In the genomic region with DNA sequence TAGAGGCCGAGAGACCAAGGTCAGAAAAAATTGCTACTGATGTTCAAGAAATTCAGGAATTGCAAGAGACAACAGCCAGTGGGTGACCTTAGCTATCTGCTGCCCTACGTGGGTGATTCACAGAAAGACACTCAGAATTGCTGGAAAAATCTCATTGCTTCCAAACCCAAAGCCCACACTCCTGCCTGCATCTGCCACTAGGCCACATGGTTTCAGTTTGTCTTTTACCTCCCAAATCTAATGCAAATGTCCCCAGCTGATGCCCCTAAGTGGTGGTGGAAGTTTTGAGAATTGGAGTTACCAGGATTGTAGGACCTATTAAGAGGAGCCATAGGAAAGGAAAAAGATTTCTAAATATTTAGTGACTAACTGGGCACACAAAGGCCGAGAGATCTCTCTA, we compare ENCODE assay signal across 16 cellular contexts.
DNase-seq lines count a peak whose midpoint lies in the region; FAIRE-seq and TF ChIP-seq lines count a peak whose summit lies in the region.
"Had no signal": no experiment of that assay in that cellular context is flagged by ENCODE, and none has a peak within 500 bp of the region (broad histone marks: within the 10 kb centered on the region; RNA-seq: fewer than 3 reads in every experiment).

No MANE protein-coding gene starts in this region.

- no peaks in the 10 kb centered on the region for H3K79me2 ChIP-seq in H1 (ENCODE audit: control insufficient read depth in 1 of 2, insufficient read depth in 2 of 2, low read length in 2 of 2)
- H3K79me2 ChIP-seq in mesendoderm (ENCODE audit: control insufficient read depth, insufficient read depth, low read length), result no peaks in the 10 kb centered on the region

- peak; percentile 26 for DNase-seq in EL
- no peak for DNase-seq in HFFc6
- no peak for DNase-seq in H1 (ENCODE audit: low read depth in 1 of 2, low spot score in 2 of 2)
- peak; percentile 37 for DNase-seq in mesendoderm
- no peak for DNase-seq in posterior cingulate gyrus
- no peak for DNase-seq in NCI-H146 (lab: John Stamatoyannopoulos, UW)
- DNase-seq in NCI-H1417 (lab: John Stamatoyannopoulos, UW), result no peak
- no peak for DNase-seq in lower leg skin (ENCODE audit: low spot score in 2 of 2)
- DNase-seq: CD4-positive, alpha-beta memory T cell; DMS79; GDM1; GOT3; HCEC 1CT had no signal

- H3K36me3 ChIP-seq in H1 (ENCODE audit: control insufficient read depth in 2 of 4, insufficient read depth in 4 of 4, low read length in 3 of 4) (no peaks in the 10 kb centered on the region), mesendoderm (ENCODE audit: control insufficient read depth, insufficient read depth, low read length) (no peaks in the 10 kb centered on the region)

- no peaks in the 10 kb centered on the region for H3K36me3 Mint-ChIP-seq in HFFc6 (ENCODE audit: low read depth)
- H3K36me3 Mint-ChIP-seq: CD4-positive, alpha-beta memory T cell had no signal

- H2BK12ac ChIP-seq in H1 (ENCODE audit: low read depth, low read length), result no peak overlapping the region

- TF ChIP-seq CTCF in HFFc6 (IDR thresholded peaks at IDR 0.05), result no peak
- no peak for TF ChIP-seq CTCF in H1 (IDR thresholded peaks at IDR 0.05; ENCODE audit: control extremely low read depth in 1 of 3, insufficient read depth in 1 of 3, low read depth in 1 of 3, low read length in 3 of 3)
- TF ChIP-seq CTCF in lower leg skin (IDR thresholded peaks at IDR 0.05), result no peak

- CTCF ChIA-PET in H1 (lab: Charles Lee; ENCODE audit: partially characterized antibody), result interaction anchor here (0.7 to 1.0 kb wide), 2 partner anchors 256 to 325 kb away, joined by 3 to 6 read pairs; no protein-coding TSS in a partner anchor

- intact Hi-C loops in posterior cingulate gyrus (cut with DNase I), result no loop called here
- intact Hi-C loops in lower leg skin (cut with DNase I; ENCODE audit: low total_unique reads), result no loop called here

- H4K20me1 ChIP-seq in H1 (replicated peaks in 1 of 2; ENCODE audit: control insufficient read depth in 1 of 2, insufficient read depth in 2 of 2, low read length in 2 of 2), result no peaks in the 10 kb centered on the region

- TF ChIP-seq EP300 in H1 (IDR thresholded peaks at IDR 0.05; ENCODE audit: borderline replicate concordance in 1 of 2, low read depth in 2 of 2, low read length in 2 of 2), result no peak

- peaks cover 11% of the 10 kb centered on the region for H3K4me1 Mint-ChIP-seq in HFFc6 (ENCODE audit: low read depth)
- H3K4me1 Mint-ChIP-seq: B cell; CD4-positive, alpha-beta memory T cell had no signal

- no peak overlapping the region for H2BK15ac ChIP-seq in H1 (ENCODE audit: low read length)
- H2BK15ac ChIP-seq in mesendoderm (replicated peaks; ENCODE audit: low read depth), result no peak overlapping the region

- H3K27me3 Mint-ChIP-seq in HFFc6 (ENCODE audit: insufficient read depth), result 0 out of 2 replicates have a peak, but pooled peaks cover 2% of the 10 kb centered on the region
- H3K27me3 Mint-ChIP-seq: B cell; CD4-positive, alpha-beta memory T cell had no signal

- H2BK5ac ChIP-seq in H1 (ENCODE audit: low read depth, low read length) (no peak overlapping the region), mesendoderm (ENCODE audit: low read length) (no peak overlapping the region)

- H3K27ac ChIP-seq in H1 (ENCODE audit: low read depth, low read length) (no peak overlapping the region), mesendoderm (ENCODE audit: low read depth, low read length) (no peak overlapping the region)
- H3K27ac ChIP-seq: C4-2B had no signal

- WGBS in H1 (ENCODE audit: extremely low coverage in 1 of 2, insufficient coverage in 1 of 2, insufficient read length in 1 of 2, insufficient replicate concordance in 2 of 2, low coverage in 1 of 2, low lambda C conversion rate in 2 of 2, missing lambda C conversion rate in 1 of 2), 2 experiments, result 87% methylated on average over 3 of the region's 3 CpGs; no CpG with 5 or more reads in 1 of the 2 experiments
- no CpG with 5 or more reads among the region's 3 CpGs for WGBS in mesendoderm (ENCODE audit: extremely low coverage, insufficient coverage, low lambda C conversion rate)
- 72 to 79% methylated on average over 3 of the region's 3 CpGs for WGBS in lower leg skin, 2 donors

- POLR2A ChIA-PET in H1 (lab: Charles Lee; ENCODE audit: partially characterized antibody), result no interaction called here

- H3K56ac ChIP-seq in H1 (replicated peaks; ENCODE audit: insufficient read length, low read depth, low read length), result no peak overlapping the region
- H3K56ac ChIP-seq in mesendoderm (ENCODE audit: low read length), result no peak overlapping the region

- H3K4me3 ChIP-seq in H1 (ENCODE audit: extremely low read depth in 1 of 4, insufficient read depth in 2 of 4, low read depth in 3 of 4, low read length in 4 of 4), result no peak overlapping the region
- no peak overlapping the region for H3K4me3 ChIP-seq in mesendoderm (ENCODE audit: low read length)
- no peak overlapping the region for H3K4me3 ChIP-seq in lower leg skin (ENCODE audit: low read depth, poor library complexity, severe bottlenecking)

- H4K8ac ChIP-seq in H1 (ENCODE audit: extremely low read depth, insufficient read depth, low read length), result no peak overlapping the region
- peak overlapping the region; percentile 39 for H4K8ac ChIP-seq in mesendoderm (ENCODE audit: low read depth, low read length)

- H3K4ac ChIP-seq in H1 (replicated peaks; ENCODE audit: insufficient read length, low read depth, low read length) (no peak overlapping the region), mesendoderm (ENCODE audit: low read depth, low read length) (no peak overlapping the region)

- no peak overlapping the region for H3K4me2 ChIP-seq in H1 (ENCODE audit: insufficient read depth in 1 of 2, low read depth in 2 of 2, low read length in 2 of 2)
- H3K4me2 ChIP-seq in mesendoderm (ENCODE audit: low read length), result no peak overlapping the region

- H2BK20ac ChIP-seq in H1 (ENCODE audit: low read length), result no peak overlapping the region

- no peak overlapping the region for H3K9ac ChIP-seq in H1 (replicated peaks in 1 of 4; ENCODE audit: extremely low read depth in 1 of 4, low read depth in 3 of 4, low read length in 3 of 4)
- no peak overlapping the region for H3K9ac ChIP-seq in mesendoderm (ENCODE audit: low read length)

- no peaks in the 10 kb centered on the region for H3K4me1 ChIP-seq in H1 (replicated peaks in 1 of 4; ENCODE audit: control insufficient read depth in 3 of 4, insufficient read depth in 4 of 4, low read length in 3 of 4)
- H3K4me1 ChIP-seq in mesendoderm (ENCODE audit: control insufficient read depth, low read depth, low read length), result no peaks in the 10 kb centered on the region

- no peak overlapping the region for H2AFZ ChIP-seq in H1 (ENCODE audit: low read length)

- H2BK120ac ChIP-seq in H1 (replicated peaks; ENCODE audit: low read depth, low read length) (no peak overlapping the region), mesendoderm (ENCODE audit: low read depth, low read length) (no peak overlapping the region)

- H3K27me3 ChIP-seq in H1 (replicated peaks in 1 of 4; ENCODE audit: control insufficient read depth in 3 of 4, extremely low read depth in 1 of 4, insufficient read depth in 3 of 4, low read length in 3 of 4), result no peaks in the 10 kb centered on the region
- no peaks in the 10 kb centered on the region for H3K27me3 ChIP-seq in mesendoderm (ENCODE audit: insufficient read depth, low read length, poor library complexity)

- TF ChIP-seq POLR2A in H1 (IDR thresholded peaks at IDR 0.05; ENCODE audit: control extremely low read depth in 1 of 2, low read depth in 2 of 2, low read length in 2 of 2) (no peak), lower leg skin (IDR thresholded peaks at IDR 0.05) (no peak)

- H3K18ac ChIP-seq in H1 (ENCODE audit: extremely low read depth, low read length) (no peak overlapping the region), mesendoderm (ENCODE audit: low read length) (no peak overlapping the region)

- no peak overlapping the region for H4K91ac ChIP-seq in H1 (replicated peaks; ENCODE audit: insufficient read length, low read length)

- no peak overlapping the region for H3K27ac Mint-ChIP-seq in HFFc6
- H3K27ac Mint-ChIP-seq: B cell; CD4-positive, alpha-beta memory T cell had no signal

- H3K9me3 Mint-ChIP-seq in HFFc6, result no peaks in the 10 kb centered on the region

- H3K4me3 Mint-ChIP-seq in HFFc6, result peak overlapping the region; percentile 61
- H3K4me3 Mint-ChIP-seq: B cell; CD4-positive, alpha-beta memory T cell had no signal

- TF ChIP-seq RAD21 in H1 (IDR thresholded peaks at IDR 0.05 in 1 of 2, conservative IDR thresholded peaks at IDR 0.05 in 1 of 2; ENCODE audit: low read depth in 2 of 2, low read length in 2 of 2), result no peak; a peak in 1 of 4 replicates

- H4K5ac ChIP-seq in H1 (ENCODE audit: insufficient read length, low read depth, low read length) (no peak overlapping the region), mesendoderm (ENCODE audit: low read length) (no peak overlapping the region)

- H2AK5ac ChIP-seq in H1 (ENCODE audit: low read depth, low read length) (no peak overlapping the region), mesendoderm (ENCODE audit: low read length) (no peak overlapping the region)

- H3K79me1 ChIP-seq in H1 (ENCODE audit: low read depth, low read length), result no peaks in the 10 kb centered on the region
- H3K79me1 ChIP-seq in mesendoderm (ENCODE audit: low read length), result no peaks in the 10 kb centered on the region

- no peak for FAIRE-seq in H1 (lab: Jason Lieb, UNC)
- FAIRE-seq: GM12892 had no signal

- no peaks in the 10 kb centered on the region for H3K9me3 ChIP-seq in H1 (ENCODE audit: insufficient read depth in 2 of 2, low read depth in 1 of 2, low read length in 1 of 2)

- H3K23ac ChIP-seq in H1 (ENCODE audit: insufficient read length) (no peak overlapping the region), mesendoderm (ENCODE audit: low read length) (no peak overlapping the region)

- no peak overlapping the region for H3K14ac ChIP-seq in H1 (ENCODE audit: insufficient read length)

- H3K23me2 ChIP-seq in H1 (ENCODE audit: low read depth, low read length), result no peaks in the 10 kb centered on the region

TF ChIP-seq in H1, 55 proteins besides CTCF, POLR2A, EP300 and RAD21 (continues in another document):
- TF ChIP-seq E2F6 (IDR thresholded peaks at IDR 0.05) (peak; percentile 70), MAX (IDR thresholded peaks at IDR 0.05) (0 out of 2 replicates have a peak, but pooled peaks have one; percentile 59), JUN (IDR thresholded peaks at IDR 0.05; ENCODE audit: low read depth, low read length) (no peak)

Comparison
In these comparisons a context has a peak if more than half of its experiments do, and no peak if none do; other contexts are left out.
1. DNase-seq: peak in EL (single experiment) and mesendoderm (single experiment); none in HFFc6 (single experiment), H1 (0 of 2), posterior cingulate gyrus (0 of 10), NCI-H146 (single experiment), NCI-H1417 (0 of 3) and lower leg skin (0 of 2).